Comparison of ENCODE assay signal across 8 cellular contexts in genomic region chr5:172834570-172835245, GRCh38. TPM values are rescaled to one million over a fixed set of nuclear protein-coding genes. Genes with fewer than 3 reads are reported as not detected.
DNase-seq lines count a peak whose midpoint lies in the region; ATAC-seq and TF ChIP-seq lines count a peak whose summit lies in the region.

No MANE protein-coding gene starts in this region.

- peak overlapping the region; percentile 94 for H3K27ac ChIP-seq in muscle layer of duodenum (ENCODE audit: low read length)

- peaks cover 38% of the 10 kb centered on the region for H3K4me1 Mint-ChIP-seq in activated CD4-positive, alpha-beta T cell treated with anti-CD3 and anti-CD28 coated beads, Interleukin-2, amount 10 ng/mL, durations not matched to agents 7 days and 5 days

- H3K4me3 ChIP-seq in epithelial cell of proximal tubule (ENCODE audit: low read depth, low read length) (peak overlapping the region; percentile 84), muscle layer of duodenum (ENCODE audit: low read depth in 1 of 2, low read length in 2 of 2) (peak overlapping the region; percentile 76)

- no peak for DNase-seq in activated CD4-positive, alpha-beta T cell treated with anti-CD3 and anti-CD28 coated beads, Interleukin-2, amount 10 ng/mL, durations not matched to agents 7 days and 5 days
- DNase-seq in activated CD4-positive, alpha-beta T cell treated with anti-CD3 and anti-CD28 coated beads, Interleukin-2, amount 50 U/mL, for 4 hours, result no peak
- DNase-seq in epithelial cell of proximal tubule (ENCODE audit: low read depth) (no peak), Ammon's horn (ENCODE audit: low spot score) (no peak)

- peak overlapping the region; percentile 83 for H3K4me3 Mint-ChIP-seq in activated CD4-positive, alpha-beta T cell treated with anti-CD3 and anti-CD28 coated beads, Interleukin-2, amount 10 ng/mL, durations not matched to agents 7 days and 5 days

- H3K27me3 ChIP-seq in muscle layer of duodenum (ENCODE audit: low read depth, low read length), result no peaks in the 10 kb centered on the region

- H3K9me3 Mint-ChIP-seq in activated CD4-positive, alpha-beta T cell treated with anti-CD3 and anti-CD28 coated beads, Interleukin-2, amount 10 ng/mL, durations not matched to agents 7 days and 5 days, result no peaks in the 10 kb centered on the region

- POLR2A ChIA-PET in activated CD4-positive, alpha-beta T cell treated with anti-CD3 and anti-CD28 coated beads, Interleukin-2, amount 10 ng/mL, durations not matched to agents 7 days and 5 days (lab: Charles Lee), result interaction anchor here (1.2 kb wide), 1 partner anchor 64 kb away, joined by 3 read pairs; no protein-coding TSS in a partner anchor

- peak; percentile 22 for TF ChIP-seq CTCF in epithelial cell of proximal tubule (conservative IDR thresholded peaks at IDR 0.05; ENCODE audit: low read depth, low read length)

- H3K36me3 ChIP-seq in muscle layer of duodenum (ENCODE audit: control insufficient read depth in 1 of 2, insufficient read depth in 2 of 2, low read length in 2 of 2), result no peaks in the 10 kb centered on the region

- no peaks in the 10 kb centered on the region for H3K9me3 ChIP-seq in muscle layer of duodenum (ENCODE audit: control insufficient read depth in 1 of 2, low read length in 2 of 2)

- CTCF ChIA-PET in activated CD4-positive, alpha-beta T cell treated with anti-CD3 and anti-CD28 coated beads, Interleukin-2, amount 10 ng/mL, durations not matched to agents 7 days and 5 days (lab: Charles Lee), result interaction anchor here (0.9 to 4.3 kb wide), 2 partner anchors 10 to 63 kb away, joined by 4 to 16 read pairs; partner anchors contain the start of gene DUSP1

- peaks cover 11% of the 10 kb centered on the region for H3K36me3 Mint-ChIP-seq in activated CD4-positive, alpha-beta T cell treated with anti-CD3 and anti-CD28 coated beads, Interleukin-2, amount 10 ng/mL, durations not matched to agents 7 days and 5 days (ENCODE audit: low read depth)

- no peaks in the 10 kb centered on the region for H3K27me3 Mint-ChIP-seq in activated CD4-positive, alpha-beta T cell treated with anti-CD3 and anti-CD28 coated beads, Interleukin-2, amount 10 ng/mL, durations not matched to agents 7 days and 5 days

- H3K27ac Mint-ChIP-seq in activated CD4-positive, alpha-beta T cell treated with anti-CD3 and anti-CD28 coated beads, Interleukin-2, amount 10 ng/mL, durations not matched to agents 7 days and 5 days, result peak overlapping the region; percentile 86

- ATAC-seq in SK-N-SH treated with all-trans-retinoic acid at 6 μM for 48 hours (peak; percentile 48), HG03175 (IDR thresholded peaks at IDR 0.05; ENCODE audit: unreplicated experiment) (no peak), HG02588 (IDR thresholded peaks at IDR 0.05; ENCODE audit: unreplicated experiment) (no peak)

- peaks cover 25 to 32% of the 10 kb centered on the region in 2 donors for H3K4me1 ChIP-seq in muscle layer of duodenum (ENCODE audit: control insufficient read depth in 1 of 2, insufficient read depth in 2 of 2, low read length in 2 of 2)

TF ChIP-seq in SK-N-SH treated with all-trans-retinoic acid at 6 μM for 48 hours, 23 proteins besides CTCF, POLR2A, EP300 and RAD21:
- TF ChIP-seq BACH2 (CRISPR knock-in tag; IDR thresholded peaks at IDR 0.05; ENCODE audit: borderline replicate concordance), result no peak
- TF ChIP-seq, protein P1, sequence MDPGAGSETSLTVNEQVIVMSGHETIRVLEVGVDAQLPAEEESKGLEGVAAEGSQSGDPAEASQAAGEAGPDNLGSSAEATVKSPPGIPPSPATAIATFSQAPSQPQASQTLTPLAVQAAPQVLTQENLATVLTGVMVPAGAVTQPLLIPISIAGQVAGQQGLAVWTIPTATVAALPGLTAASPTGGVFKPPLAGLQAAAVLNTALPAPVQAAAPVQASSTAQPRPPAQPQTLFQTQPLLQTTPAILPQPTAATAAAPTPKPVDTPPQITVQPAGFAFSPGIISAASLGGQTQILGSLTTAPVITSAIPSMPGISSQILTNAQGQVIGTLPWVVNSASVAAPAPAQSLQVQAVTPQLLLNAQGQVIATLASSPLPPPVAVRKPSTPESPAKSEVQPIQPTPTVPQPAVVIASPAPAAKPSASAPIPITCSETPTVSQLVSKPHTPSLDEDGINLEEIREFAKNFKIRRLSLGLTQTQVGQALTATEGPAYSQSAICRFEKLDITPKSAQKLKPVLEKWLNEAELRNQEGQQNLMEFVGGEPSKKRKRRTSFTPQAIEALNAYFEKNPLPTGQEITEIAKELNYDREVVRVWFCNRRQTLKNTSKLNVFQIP (CRISPR knock-in tag; IDR thresholded peaks at IDR 0.05; ENCODE audit: borderline replicate concordance, low read depth), result no peak
- TF ChIP-seq TCF4 (CRISPR knock-in tag; IDR thresholded peaks at IDR 0.05; ENCODE audit: borderline replicate concordance), result no peak
- no peak for TF ChIP-seq ESRRG (CRISPR knock-in tag; IDR thresholded peaks at IDR 0.05)
- no peak for TF ChIP-seq OSR1 (CRISPR knock-in tag; IDR thresholded peaks at IDR 0.05)
- no peak for TF ChIP-seq ISL1 (CRISPR knock-in tag; IDR thresholded peaks at IDR 0.05)
- TF ChIP-seq, protein P2, sequence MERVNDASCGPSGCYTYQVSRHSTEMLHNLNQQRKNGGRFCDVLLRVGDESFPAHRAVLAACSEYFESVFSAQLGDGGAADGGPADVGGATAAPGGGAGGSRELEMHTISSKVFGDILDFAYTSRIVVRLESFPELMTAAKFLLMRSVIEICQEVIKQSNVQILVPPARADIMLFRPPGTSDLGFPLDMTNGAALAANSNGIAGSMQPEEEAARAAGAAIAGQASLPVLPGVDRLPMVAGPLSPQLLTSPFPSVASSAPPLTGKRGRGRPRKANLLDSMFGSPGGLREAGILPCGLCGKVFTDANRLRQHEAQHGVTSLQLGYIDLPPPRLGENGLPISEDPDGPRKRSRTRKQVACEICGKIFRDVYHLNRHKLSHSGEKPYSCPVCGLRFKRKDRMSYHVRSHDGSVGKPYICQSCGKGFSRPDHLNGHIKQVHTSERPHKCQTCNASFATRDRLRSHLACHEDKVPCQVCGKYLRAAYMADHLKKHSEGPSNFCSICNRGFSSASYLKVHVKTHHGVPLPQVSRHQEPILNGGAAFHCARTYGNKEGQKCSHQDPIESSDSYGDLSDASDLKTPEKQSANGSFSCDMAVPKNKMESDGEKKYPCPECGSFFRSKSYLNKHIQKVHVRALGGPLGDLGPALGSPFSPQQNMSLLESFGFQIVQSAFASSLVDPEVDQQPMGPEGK (CRISPR knock-in tag; IDR thresholded peaks at IDR 0.05; ENCODE audit: borderline replicate concordance), result no peak
- TF ChIP-seq SNAI2 (CRISPR knock-in tag; IDR thresholded peaks at IDR 0.05), result no peak
- TF ChIP-seq PPARA (CRISPR knock-in tag; IDR thresholded peaks at IDR 0.05; ENCODE audit: borderline replicate concordance), result no peak
- TF ChIP-seq TSHZ2 (CRISPR knock-in tag; IDR thresholded peaks at IDR 0.05), result no peak
- TF ChIP-seq ZNF565 (CRISPR knock-in tag; conservative IDR thresholded peaks at IDR 0.05; ENCODE audit: low read depth), result no peak
- TF ChIP-seq, protein P3, sequence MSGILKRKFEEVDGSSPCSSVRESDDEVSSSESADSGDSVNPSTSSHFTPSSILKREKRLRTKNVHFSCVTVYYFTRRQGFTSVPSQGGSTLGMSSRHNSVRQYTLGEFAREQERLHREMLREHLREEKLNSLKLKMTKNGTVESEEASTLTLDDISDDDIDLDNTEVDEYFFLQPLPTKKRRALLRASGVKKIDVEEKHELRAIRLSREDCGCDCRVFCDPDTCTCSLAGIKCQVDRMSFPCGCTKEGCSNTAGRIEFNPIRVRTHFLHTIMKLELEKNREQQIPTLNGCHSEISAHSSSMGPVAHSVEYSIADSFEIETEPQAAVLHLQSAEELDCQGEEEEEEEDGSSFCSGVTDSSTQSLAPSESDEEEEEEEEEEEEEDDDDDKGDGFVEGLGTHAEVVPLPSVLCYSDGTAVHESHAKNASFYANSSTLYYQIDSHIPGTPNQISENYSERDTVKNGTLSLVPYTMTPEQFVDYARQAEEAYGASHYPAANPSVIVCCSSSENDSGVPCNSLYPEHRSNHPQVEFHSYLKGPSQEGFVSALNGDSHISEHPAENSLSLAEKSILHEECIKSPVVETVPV (CRISPR knock-in tag; IDR thresholded peaks at IDR 0.05), result no peak
- no peak for TF ChIP-seq ZC3H10 (CRISPR knock-in tag; IDR thresholded peaks at IDR 0.05)
- no peak for TF ChIP-seq GLIS3 (CRISPR knock-in tag; IDR thresholded peaks at IDR 0.05)
- TF ChIP-seq ARNTL (CRISPR knock-in tag; IDR thresholded peaks at IDR 0.05; ENCODE audit: borderline replicate concordance, low read depth), result no peak
- TF ChIP-seq TOX (CRISPR knock-in tag; IDR thresholded peaks at IDR 0.05; ENCODE audit: borderline replicate concordance), result no peak

RNA-seq across cellular contexts. Expression of gene ERGIC1, which starts 0.7 kb away (rescaled TPM):
- total RNA-seq in activated CD4-positive, alpha-beta T cell treated with anti-CD3 and anti-CD28 coated beads, Interleukin-2, amount 10 ng/mL, durations not matched to agents 7 days and 5 days, result 10 to 100 TPM; 43.4 to 45.0 TPM
- total RNA-seq in epithelial cell of proximal tubule, result 99.1 and 155 TPM in 2 replicates
